In genomic region chr6:142698751-142699150, GRCh38 we compare ENCODE assay signal across 12 cellular contexts.
DNase-seq lines count a peak whose midpoint lies in the region; ATAC-seq, FAIRE-seq and TF ChIP-seq lines count a peak whose summit lies in the region.
"Had no signal": no experiment of that assay in that cellular context is flagged by ENCODE, and none has a peak within 500 bp of the region (broad histone marks: within the 10 kb centered on the region; RNA-seq: fewer than 3 reads in every experiment).

No MANE protein-coding gene starts in this region.

- H2AFZ ChIP-seq in HepG2 (ENCODE audit: low read length) = no peak overlapping the region
- no peak overlapping the region for H2AFZ ChIP-seq in GM23248

- H3K79me2 ChIP-seq in HepG2 (ENCODE audit: insufficient read depth, low read length) = no peaks in the 10 kb centered on the region
- H3K79me2 ChIP-seq in GM23248 (ENCODE audit: insufficient read depth) = no peaks in the 10 kb centered on the region

- H3K27me3 ChIP-seq in HepG2 (ENCODE audit: control insufficient read depth in 1 of 2, insufficient read depth in 2 of 2, low read length in 2 of 2) (peaks cover 2 to 23% of the 10 kb centered on the region in 2 experiments; a peak in 4 of 5 replicates), right lobe of liver (no peaks in the 10 kb centered on the region), GM23248 (replicated peaks; ENCODE audit: insufficient read depth) (no peaks in the 10 kb centered on the region)

- peak; percentile 65 for ATAC-seq in HepG2
- no peak for ATAC-seq in right lobe of liver
- ATAC-seq in SK-N-SH treated with all-trans-retinoic acid at 6 μM for 48 hours = peak; percentile 39; the same call in 1 of the 3 replicates
- no peak for ATAC-seq in HG02588 (IDR thresholded peaks at IDR 0.05; ENCODE audit: unreplicated experiment)
- no peak for ATAC-seq in HG03432 (IDR thresholded peaks at IDR 0.05; ENCODE audit: unreplicated experiment)
- ATAC-seq: K562 had no signal

- CTCF ChIA-PET in HepG2 (lab: Yijun Ruan, JAX; ENCODE audit: low intra/inter-chr PET ratio, low total read pairs) = no interaction called here

- no peak for DNase-seq in HepG2 (ENCODE audit: low spot score)
- DNase-seq in right lobe of liver = no peak
- DNase-seq in fibroblast of mammary gland (ENCODE audit: low read depth) = no peak
- DNase-seq in NCI-H1048 (lab: John Stamatoyannopoulos, UW) = no peak
- no peak for DNase-seq in GM23248
- DNase-seq: NCI-H2171 treated with DMSO at 0.1 percent for 48 hours; stimulated activated CD4-positive, alpha-beta T cell treated with anti-CD3 and anti-CD28 coated beads, Interleukin-15, amount 100 ng/mL, for 24 hours; stimulated activated CD8-positive, alpha-beta memory T cell treated with anti-CD3 and anti-CD28 coated beads, Interleukin-4, amount 100 ng/mL, for 48 hours had no signal

- intact Hi-C loops in HepG2 (cut with micrococcal nuclease; ENCODE audit: unreplicated experiment) = loop anchor here (5.0 kb wide), 1 partner anchor 229 kb away; no protein-coding TSS in a partner anchor
- intact Hi-C loops in right lobe of liver (cut with DNase I) = loop anchor here in 1 of 2 donors (10.0 kb wide), 1 partner anchor 726 kb away; no protein-coding TSS in a partner anchor

- peak; percentile 42 for FAIRE-seq in HepG2 (lab: Jason Lieb, UNC)
- FAIRE-seq: K562 had no signal

- no peaks in the 10 kb centered on the region for H3K9me2 ChIP-seq in GM23248 (ENCODE audit: insufficient read depth)

- POLR2A ChIA-PET in HepG2 (lab: Yijun Ruan, JAX) = no interaction called here

- H3K4me2 ChIP-seq in HepG2 (ENCODE audit: low read depth, low read length) = no peak overlapping the region
- H3K4me2 ChIP-seq in GM23248 (ENCODE audit: unreplicated experiment) = no peak overlapping the region

- TF ChIP-seq CTCF in HepG2 (CRISPR knock-in tag; IDR thresholded peaks at IDR 0.05) = no peak
- no peak for TF ChIP-seq CTCF in right lobe of liver (IDR thresholded peaks at IDR 0.05)
- peak; percentile 16 for TF ChIP-seq CTCF in fibroblast of mammary gland (conservative IDR thresholded peaks at IDR 0.05; ENCODE audit: control insufficient read depth, insufficient read depth, low read depth, low read length)

- no peak overlapping the region for H3K9ac ChIP-seq in HepG2 (ENCODE audit: insufficient read depth, low read depth, low read length)
- H3K9ac ChIP-seq in GM23248 = no peak overlapping the region

- TF ChIP-seq POLR2A in HepG2 (IDR thresholded peaks at IDR 0.05; ENCODE audit: insufficient read depth in 1 of 2, low read depth in 2 of 2, low read length in 2 of 2) (no peak), right lobe of liver (IDR thresholded peaks at IDR 0.05) (no peak)

- H3K4me1 ChIP-seq in HepG2 (ENCODE audit: insufficient read depth, low read length) (peaks cover 12% of the 10 kb centered on the region), right lobe of liver (peaks cover 0 to 22% (median 0%) of the 10 kb centered on the region in 4 donors), GM23248 (ENCODE audit: insufficient read depth) (peaks cover 26% of the 10 kb centered on the region)

- BruUV-seq in HepG2 (replicated peaks; lab: Mats Ljungman, UMichigan) = no TSS peak

- peaks cover 12% of the 10 kb centered on the region for H3F3A ChIP-seq in GM23248 (ENCODE audit: insufficient read depth)

- 46% methylated on average over 2 of the region's 2 CpGs for WGBS in HepG2 (ENCODE audit: low lambda C conversion rate)
- 52% methylated on average over 2 of the region's 2 CpGs for WGBS in right lobe of liver (ENCODE audit: insufficient coverage, low coverage, low lambda C conversion rate, missing lambda C conversion rate)
- WGBS in GM23248 (ENCODE audit: low coverage in 1 of 2, low lambda C conversion rate in 2 of 2, missing lambda C conversion rate in 2 of 2), 2 experiments = 83 to 93% methylated on average over 2 of the region's 2 CpGs

- H3K9me3 ChIP-seq in HepG2 (ENCODE audit: low read length) (no peaks in the 10 kb centered on the region), right lobe of liver (no peaks in the 10 kb centered on the region), GM23248 (ENCODE audit: low read depth) (no peaks in the 10 kb centered on the region)

- no peak overlapping the region for H3K27ac ChIP-seq in HepG2 (ENCODE audit: extremely low read length, insufficient read depth, low read length)
- no peak overlapping the region for H3K27ac ChIP-seq in right lobe of liver
- H3K27ac ChIP-seq in GM23248 = no peak overlapping the region

- no peak for TF ChIP-seq RAD21 in HepG2 (CRISPR knock-in tag; IDR thresholded peaks at IDR 0.05)

- in situ Hi-C loops in HepG2 (cut with HindIII; ENCODE audit: extremely low pct_ligation_motif_present, low pct_unique_long_range_greater_than_20kb) (no loop called here), GM23248 (cut with MboI) (loop anchor here (10.0 kb wide), 1 partner anchor 246 kb away; the partner anchor contains the start of gene HIVEP2)

- H4K20me1 ChIP-seq in HepG2 (ENCODE audit: insufficient read depth, low read length) = no peaks in the 10 kb centered on the region
- no peaks in the 10 kb centered on the region for H4K20me1 ChIP-seq in GM23248 (ENCODE audit: insufficient read depth)

- H3K4me3 ChIP-seq in HepG2 (replicated peaks in 1 of 3; ENCODE audit: insufficient read depth in 1 of 3, low read depth in 2 of 3, low read length in 3 of 3) = no peak overlapping the region
- H3K4me3 ChIP-seq in right lobe of liver = no peak overlapping the region
- H3K4me3 ChIP-seq in fibroblast of mammary gland (ENCODE audit: control insufficient read depth, low read depth, low read length) = no peak overlapping the region
- no peak overlapping the region for H3K4me3 ChIP-seq in GM23248
- H3K4me3 ChIP-seq: K562 had no signal

- TF ChIP-seq EP300 in HepG2 (IDR thresholded peaks at IDR 0.05; ENCODE audit: low read depth in 2 of 2, low read length in 2 of 2) (no peak), HepG2 (CRISPR knock-in tag; IDR thresholded peaks at IDR 0.05; ENCODE audit: borderline replicate concordance) (no peak)

- H3K36me3 ChIP-seq in HepG2 (replicated peaks in 1 of 2; ENCODE audit: control insufficient read depth in 1 of 2, insufficient read depth in 2 of 2, low read length in 2 of 2) (no peaks in the 10 kb centered on the region), right lobe of liver (no peaks in the 10 kb centered on the region), GM23248 (ENCODE audit: low read depth) (no peaks in the 10 kb centered on the region)

TF ChIP-seq in HepG2, 621 proteins besides CTCF, POLR2A, EP300 and RAD21:
- no peak for TF ChIP-seq ZNF138 (CRISPR knock-in tag; IDR thresholded peaks at IDR 0.05; ENCODE audit: low read depth)
- TF ChIP-seq MEIS1 (CRISPR knock-in tag; IDR thresholded peaks at IDR 0.05; ENCODE audit: borderline replicate concordance) = no peak
- TF ChIP-seq ZNF782 (CRISPR knock-in tag; IDR thresholded peaks at IDR 0.05; ENCODE audit: borderline replicate concordance) = no peak
- no peak for TF ChIP-seq HNF4G (IDR thresholded peaks at IDR 0.05; ENCODE audit: borderline replicate concordance, low read depth, low read length)
- TF ChIP-seq HNF4G (CRISPR knock-in tag; IDR thresholded peaks at IDR 0.05; ENCODE audit: borderline replicate concordance, low read depth) = no peak
- TF ChIP-seq GTF2F1 (IDR thresholded peaks at IDR 0.05; ENCODE audit: low read length) = no peak
- no peak for TF ChIP-seq ZNF530 (CRISPR knock-in tag; IDR thresholded peaks at IDR 0.05; ENCODE audit: low read depth)
- TF ChIP-seq NCOA2 (CRISPR knock-in tag; IDR thresholded peaks at IDR 0.05) = no peak
TF ChIP-seq in HepG2: peak in this region for 0.

TF ChIP-seq in SK-N-SH treated with all-trans-retinoic acid at 6 μM for 48 hours, 23 proteins besides CTCF, POLR2A, EP300 and RAD21 (continues in another document):
- TF ChIP-seq ARNTL (CRISPR knock-in tag; IDR thresholded peaks at IDR 0.05; ENCODE audit: borderline replicate concordance, low read depth) (no peak), ESRRG (CRISPR knock-in tag; IDR thresholded peaks at IDR 0.05) (no peak), RARB (CRISPR knock-in tag; IDR thresholded peaks at IDR 0.05) (no peak), OSR1 (CRISPR knock-in tag; IDR thresholded peaks at IDR 0.05) (no peak), CSDC2 (CRISPR knock-in tag; IDR thresholded peaks at IDR 0.05) (no peak), CSRNP3 (CRISPR knock-in tag; IDR thresholded peaks at IDR 0.05) (no peak), BACH2 (CRISPR knock-in tag; IDR thresholded peaks at IDR 0.05; ENCODE audit: borderline replicate concordance) (no peak), ZNF565 (CRISPR knock-in tag; conservative IDR thresholded peaks at IDR 0.05; ENCODE audit: low read depth) (no peak), PPARA (CRISPR knock-in tag; IDR thresholded peaks at IDR 0.05; ENCODE audit: borderline replicate concordance) (no peak), TCF4 (CRISPR knock-in tag; IDR thresholded peaks at IDR 0.05; ENCODE audit: borderline replicate concordance) (no peak), POU6F1 (CRISPR knock-in tag; IDR thresholded peaks at IDR 0.05; ENCODE audit: borderline replicate concordance, low read depth) (no peak), ZC3H10 (CRISPR knock-in tag; IDR thresholded peaks at IDR 0.05) (no peak)

Comparison
In these comparisons a context has a peak if more than half of its experiments do, and no peak if none do; other contexts are left out.
1. ATAC-seq: peak in HepG2 (single experiment) and SK-N-SH treated with all-trans-retinoic acid at 6 μM for 48 hours (single experiment); none in right lobe of liver (0 of 4), HG02588 (single experiment) and HG03432 (single experiment).